20 cellular contexts compared by ENCODE assay signal in the genomic region with DNA sequence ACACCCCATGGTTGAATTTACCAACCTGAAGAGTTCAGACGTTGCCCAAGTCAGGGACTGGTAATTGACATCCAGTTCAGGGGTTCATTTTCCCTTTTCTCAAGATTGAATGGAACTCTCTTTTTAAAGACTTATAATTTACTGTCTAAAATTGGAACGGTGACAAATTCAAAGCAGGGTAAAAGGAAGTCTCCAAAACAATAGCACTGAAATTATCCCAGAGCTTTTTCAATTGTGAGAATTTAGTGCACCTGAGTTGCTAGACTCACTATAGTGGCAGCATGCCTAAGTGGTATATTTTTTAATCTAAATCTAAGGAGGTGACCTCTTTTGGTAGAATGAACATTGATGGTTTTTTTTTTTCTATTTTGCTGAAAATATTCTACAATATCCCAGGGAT.
A peak's percentile ranks its signal among the peaks of the same experiment; 100 is the strongest.
DNase-seq lines count a peak whose midpoint lies in the region; ATAC-seq and TF ChIP-seq lines count a peak whose summit lies in the region.
"Had no signal": no experiment of that assay in that cellular context is flagged by ENCODE, and none has a peak within 500 bp of the region (broad histone marks: within the 10 kb centered on the region; RNA-seq: fewer than 3 reads in every experiment).

No MANE protein-coding gene starts in this region.

- H3K4me3 Mint-ChIP-seq in activated CD4-positive, alpha-beta memory T cell treated with anti-CD3 and anti-CD28 coated beads, Interleukin-2, amount 10 ng/mL, durations not matched to agents 7 days and 5 days, result no peak overlapping the region
- H3K4me3 Mint-ChIP-seq: activated CD8-positive, alpha-beta T cell treated with anti-CD3 and anti-CD28 coated beads for 36 hours; memory B cell; nephron had no signal

- no peak for TF ChIP-seq POLR2A in GM18505 (IDR thresholded peaks at IDR 0.05; ENCODE audit: borderline replicate concordance, extremely low read depth, insufficient read depth, insufficient read length)

- H3K9me3 Mint-ChIP-seq in activated CD4-positive, alpha-beta memory T cell treated with anti-CD3 and anti-CD28 coated beads, Interleukin-2, amount 10 ng/mL, durations not matched to agents 7 days and 5 days, result no peaks in the 10 kb centered on the region
- H3K9me3 Mint-ChIP-seq: activated CD8-positive, alpha-beta T cell treated with anti-CD3 and anti-CD28 coated beads for 36 hours; memory B cell; nephron had no signal

- peak overlapping the region; percentile 81 for H3K27ac Mint-ChIP-seq in activated CD4-positive, alpha-beta memory T cell treated with anti-CD3 and anti-CD28 coated beads, Interleukin-2, amount 10 ng/mL, durations not matched to agents 7 days and 5 days
- H3K27ac Mint-ChIP-seq: activated CD8-positive, alpha-beta T cell treated with anti-CD3 and anti-CD28 coated beads for 36 hours; memory B cell had no signal

- DNase-seq in activated CD4-positive, alpha-beta memory T cell treated with anti-CD3 and anti-CD28 coated beads, Interleukin-2, amount 10 ng/mL, durations not matched to agents 7 days and 5 days, result no peak
- no peak for DNase-seq in NOMO-1 treated with dmso at 0.1 percent for 144 hours (lab: John Stamatoyannopoulos, UW; ENCODE audit: unreplicated experiment)
- DNase-seq in HUDEP-2 (lab: John Stamatoyannopoulos, UW; ENCODE audit: unreplicated experiment in 76 of 76), result no peak
- DNase-seq in SIG-M5 (lab: John Stamatoyannopoulos, UW), result no peak
- no peak for DNase-seq in NCI-H1694 treated with DMSO at 0.1 percent for 48 hours (lab: John Stamatoyannopoulos, UW)
- DNase-seq: activated CD8-positive, alpha-beta T cell treated with anti-CD3 and anti-CD28 coated beads for 36 hours; AML-193; Caco-2; effector CD8-positive, alpha-beta T cell; head of caudate nucleus; MG63; NCI-H2081; NCI-H524 treated with DMSO at 0.1 percent for 48 hours; Peyer's patch; psoas muscle had no signal

- ATAC-seq in GM18505 (IDR thresholded peaks at IDR 0.05; ENCODE audit: unreplicated experiment) (peak; percentile 16), GM18909 (IDR thresholded peaks at IDR 0.05; ENCODE audit: poor library complexity, unreplicated experiment) (peak; percentile 21), HG02870 (IDR thresholded peaks at IDR 0.05; ENCODE audit: unreplicated experiment) (peak; percentile 4)
- ATAC-seq: psoas muscle had no signal

- peaks cover 17% of the 10 kb centered on the region for H3K36me3 Mint-ChIP-seq in activated CD4-positive, alpha-beta memory T cell treated with anti-CD3 and anti-CD28 coated beads, Interleukin-2, amount 10 ng/mL, durations not matched to agents 7 days and 5 days (ENCODE audit: low read depth)
- H3K36me3 Mint-ChIP-seq: memory B cell had no signal

- CTCF ChIA-PET in activated CD4-positive, alpha-beta memory T cell treated with anti-CD3 and anti-CD28 coated beads, Interleukin-2, amount 10 ng/mL, durations not matched to agents 7 days and 5 days (lab: Charles Lee), result interaction anchor here (0.9 kb wide), 1 partner anchor 62 kb away, joined by 3 read pairs; no protein-coding TSS in a partner anchor

- H3K4me1 Mint-ChIP-seq in activated CD4-positive, alpha-beta memory T cell treated with anti-CD3 and anti-CD28 coated beads, Interleukin-2, amount 10 ng/mL, durations not matched to agents 7 days and 5 days, result peaks cover 35% of the 10 kb centered on the region
- H3K4me1 Mint-ChIP-seq: memory B cell had no signal

- POLR2A ChIA-PET in activated CD4-positive, alpha-beta memory T cell treated with anti-CD3 and anti-CD28 coated beads, Interleukin-2, amount 10 ng/mL, durations not matched to agents 7 days and 5 days (lab: Charles Lee), result interaction anchor here (0.7 to 1.8 kb wide), 7 partner anchors 52 to 605 kb away, joined by 3 to 6 read pairs (median 4); no protein-coding TSS in a partner anchor

- no peaks in the 10 kb centered on the region for H3K27me3 Mint-ChIP-seq in activated CD4-positive, alpha-beta memory T cell treated with anti-CD3 and anti-CD28 coated beads, Interleukin-2, amount 10 ng/mL, durations not matched to agents 7 days and 5 days
- H3K27me3 Mint-ChIP-seq: activated CD8-positive, alpha-beta T cell treated with anti-CD3 and anti-CD28 coated beads for 36 hours; memory B cell had no signal
